Comparison of ENCODE assay signal across 9 cellular contexts in genomic region chr2:37322368-37322767, GRCh38. TPM values are rescaled to one million over a fixed set of nuclear protein-coding genes. Genes with fewer than 3 reads are reported as not detected.
DNase-seq lines count a peak whose midpoint lies in the region; ATAC-seq, FAIRE-seq and TF ChIP-seq lines count a peak whose summit lies in the region.
"Had no signal": no experiment of that assay in that cellular context is flagged by ENCODE, and none has a peak within 500 bp of the region (broad histone marks: within the 10 kb centered on the region; RNA-seq: fewer than 3 reads in every experiment).

No MANE protein-coding gene starts in this region.

- CTCF ChIA-PET in K562 (lab: Yijun Ruan, JAX; ENCODE audit: low intra/inter-chr PET ratio): no interaction called here

- intact Hi-C loops in K562 (cut with micrococcal nuclease): no loop called here

- DNase-seq in K562 (ENCODE audit: extremely low read depth in 1 of 4, low spot score in 3 of 4) (peak in 1 of 4 experiments; percentile 12), naive B cell (no peak), NCI-H146 treated with DMSO at 0.1 percent for 48 hours (lab: John Stamatoyannopoulos, UW; ENCODE audit: unreplicated experiment) (no peak)
- no peak for DNase-seq in activated CD4-positive, alpha-beta T cell treated with anti-CD3 and anti-CD28 coated beads for 4 hours
- DNase-seq: colonic mucosa had no signal

- no peaks in the 10 kb centered on the region for H3K9me3 Mint-ChIP-seq in naive B cell

- H3K4me3 Mint-ChIP-seq in naive B cell: peak overlapping the region in 5 of 8 donors; percentile 44 to 99 (median 80)

- peaks cover 51 to 71% (median 52%) of the 10 kb centered on the region in 3 donors for H3K4me1 Mint-ChIP-seq in naive B cell

- H3K9ac ChIP-seq in BLaER1 (no peak overlapping the region), KMS-11 (peak overlapping the region; percentile 98), K562 (ENCODE audit: insufficient read depth in 1 of 2, low read depth in 2 of 2, low read length in 2 of 2) (no peak overlapping the region)

- TF ChIP-seq EP300 in K562 (IDR thresholded peaks at IDR 0.05; ENCODE audit: low read length): no peak

- peak overlapping the region in 2 of 6 donors; percentile 21 to 29 for H3K27ac Mint-ChIP-seq in naive B cell

- POLR2A ChIA-PET in K562 (lab: Yijun Ruan, JAX): interaction anchor here (0.6 to 2.3 kb wide), 4 partner anchors 9 to 64 kb away, joined by 3 to 8 read pairs (median 6); no protein-coding TSS in a partner anchor

- H3K4me1 ChIP-seq in BLaER1 (peaks cover 26% of the 10 kb centered on the region), KMS-11 (ENCODE audit: low read depth, poor library complexity, severe bottlenecking) (peaks cover 20% of the 10 kb centered on the region), K562 (replicated peaks in 1 of 2; ENCODE audit: control insufficient read depth in 2 of 2, insufficient read depth in 2 of 2, low read length in 2 of 2) (peaks cover 12 to 14% of the 10 kb centered on the region in 2 experiments)
- H3K4me1 ChIP-seq: colonic mucosa had no signal

- H3K79me2 ChIP-seq in KMS-11 (ENCODE audit: insufficient read depth, low read depth) (peaks cover 87% of the 10 kb centered on the region), K562 (ENCODE audit: control insufficient read depth, insufficient read depth, low read length) (peaks cover 29% of the 10 kb centered on the region)

- peak overlapping the region; percentile 86 for H3K4me2 ChIP-seq in BLaER1
- peak overlapping the region; percentile 95 for H3K4me2 ChIP-seq in KMS-11
- no peak overlapping the region for H3K4me2 ChIP-seq in K562 (ENCODE audit: insufficient read depth, low read length)

- no peak for ATAC-seq in K562
- ATAC-seq in naive B cell (ENCODE audit: low read depth in 2 of 2): no peak
- ATAC-seq in GM18873 (IDR thresholded peaks at IDR 0.05; ENCODE audit: low FRiP score, unreplicated experiment): no peak
- no peak for ATAC-seq in GM19035 (IDR thresholded peaks at IDR 0.05; ENCODE audit: unreplicated experiment)

- H4K20me1 ChIP-seq in BLaER1 (peaks cover 58% of the 10 kb centered on the region), KMS-11 (ENCODE audit: insufficient read depth) (no peaks in the 10 kb centered on the region), K562 (replicated peaks; ENCODE audit: control insufficient read depth, insufficient read depth, low read length) (no peaks in the 10 kb centered on the region)

- BruUV-seq in K562 (replicated peaks; lab: Mats Ljungman, UMichigan): no TSS peak

- H3K27me3 ChIP-seq in BLaER1 (peaks cover 37% of the 10 kb centered on the region), KMS-11 (ENCODE audit: insufficient read depth, low read depth) (no peaks in the 10 kb centered on the region), K562 (ENCODE audit: control insufficient read depth in 2 of 2, insufficient read depth in 2 of 2, low read length in 2 of 2) (no peaks in the 10 kb centered on the region)
- H3K27me3 ChIP-seq: colonic mucosa had no signal

- H3K9me3 ChIP-seq in BLaER1 (no peaks in the 10 kb centered on the region), K562 (replicated peaks; ENCODE audit: control insufficient read depth, insufficient read depth, low read depth, low read length) (no peaks in the 10 kb centered on the region)
- H3K9me3 ChIP-seq: colonic mucosa had no signal

- TF ChIP-seq POLR2A in K562 (conservative IDR thresholded peaks at IDR 0.05): no peak

- TF ChIP-seq CTCF in KMS-11 (conservative IDR thresholded peaks at IDR 0.05; ENCODE audit: low read depth, low read length) (no peak), K562 (IDR thresholded peaks at IDR 0.05 in 2 of 3, conservative IDR thresholded peaks at IDR 0.05 in 1 of 3; ENCODE audit: insufficient read depth in 2 of 3, low read depth in 1 of 3, low read length in 3 of 3) (no peak)

- H2AFZ ChIP-seq in KMS-11 (ENCODE audit: low read depth) (no peak overlapping the region), K562 (ENCODE audit: low read depth, low read length) (no peak overlapping the region)

- peaks cover 0 to 6% of the 10 kb centered on the region in 2 donors for H3K36me3 Mint-ChIP-seq in naive B cell

- H3K36me3 ChIP-seq in BLaER1 (peaks cover 7% of the 10 kb centered on the region; the same call in 1 of the 2 replicates), KMS-11 (ENCODE audit: insufficient read depth) (peaks cover 48% of the 10 kb centered on the region), K562 (ENCODE audit: control insufficient read depth, insufficient read depth, low read length) (peaks cover 6% of the 10 kb centered on the region; the same call in 1 of the 3 replicates)
- H3K36me3 ChIP-seq: colonic mucosa had no signal

- in situ Hi-C loops in K562 (cut with MboI): no loop called here

- no peaks in the 10 kb centered on the region for H3K27me3 Mint-ChIP-seq in naive B cell

- no peaks in the 10 kb centered on the region for H3K9me1 ChIP-seq in K562 (ENCODE audit: control insufficient read depth, insufficient read depth, low read length)

- no peak for TF ChIP-seq RAD21 in K562 (CRISPR knock-in tag; conservative IDR thresholded peaks at IDR 0.05 in 1 of 2, IDR thresholded peaks at IDR 0.05 in 1 of 2)

- H3K4me3 ChIP-seq in BLaER1 (no peak overlapping the region), KMS-11 (IDR thresholded peaks at IDR 0.05; ENCODE audit: insufficient read depth, low read depth, low read length) (peak overlapping the region; percentile 85), K562 (no peak overlapping the region)

- H3K27ac ChIP-seq in BLaER1 (no peak overlapping the region), KMS-11 (peak overlapping the region; percentile 96), K562 (ENCODE audit: extremely low read depth, low read depth, low read length) (no peak overlapping the region)
- H3K27ac ChIP-seq: colonic mucosa had no signal

- FAIRE-seq in K562 (lab: Jason Lieb, UNC): peak; percentile 37

TF ChIP-seq in K562, 482 proteins besides CTCF, POLR2A, EP300 and RAD21 (continues in another document):
- TF ChIP-seq CBFA2T2 (conservative IDR thresholded peaks at IDR 0.05): peak; percentile 30

RNA-seq across cellular contexts. Expression of gene PRKD3, which starts 2.3 kb away (rescaled TPM):
- total RNA-seq in K562 (2011; cell fraction: chromatin; rRNA removed; ENCODE audit: low replicate concordance): 20.4 and 71.3 TPM in 2 replicates
- 13.6 and 13.8 TPM in 2 replicates for total RNA-seq in K562 (2011; cell fraction: nucleolus; rRNA removed)
- 23.4 and 43.7 TPM in 2 replicates for total RNA-seq in K562 (2011; cell fraction: nucleoplasm; rRNA removed)
- 14.1 and 14.2 TPM in 2 replicates for total RNA-seq in K562 (2014; rRNA removed)
- 24.3 and 24.5 TPM in 2 replicates for total RNA-seq in K562 (2014; rRNA removed; fragmentation: Illumina TruSeq; extraction: Trizol)
- 19.9 and 22.7 TPM in 2 replicates for total RNA-seq in K562 (2015; rRNA removed; fragmentation: Illumina TruSeq; extraction: Trizol)
- 17.7 and 20.7 TPM in 2 replicates for total RNA-seq in K562 (2021)
- 19.7 and 26.7 TPM in 2 replicates for polyA plus RNA-seq in K562 (2011; rRNA removed)
- polyA plus RNA-seq in K562 (2011; cell fraction: cytosol; rRNA removed): 7.1 and 12.9 TPM in 2 replicates
- polyA plus RNA-seq in K562 (2011; cell fraction: nucleus; rRNA removed): 15.5 and 17.0 TPM in 2 replicates
- polyA plus RNA-seq in K562 (2012): 11.4 and 11.5 TPM in 2 replicates
- polyA plus RNA-seq in K562 (2014; fragmentation: Illumina TruSeq; extraction: Trizol): 16.7 and 17.0 TPM in 2 replicates
- polyA plus RNA-seq in K562 (2014; fragmentation: Nextera tagmentation; extraction: Ambion mirVana): 1 to 10 TPM; 4.7 to 9.2 TPM
- polyA plus RNA-seq in K562 (2014; rRNA removed): 12.1 and 12.3 TPM in 2 replicates
- 49.3 and 56.9 TPM in 2 replicates for polyA minus RNA-seq in K562 (2011; rRNA and poly(A)+ RNA removed)
- 20.1 and 20.9 TPM in 2 replicates for polyA minus RNA-seq in K562 (2011; cell fraction: cytosol; rRNA and poly(A)+ RNA removed)
- polyA minus RNA-seq in K562 (2011; cell fraction: nucleus; rRNA and poly(A)+ RNA removed): 22.1 and 28.9 TPM in 2 replicates
- polyA plus RNA-seq in naive B cell (ENCODE audit: low read depth in 6 of 6): 10 to 100 TPM; 47.1 to 65.5 (median 54.0) TPM

RNA-seq across cellular contexts. Expression of gene QPCT, which starts 22.1 kb away (rescaled TPM):
- total RNA-seq in K562 (2011; cell fraction: chromatin; rRNA removed; ENCODE audit: low replicate concordance): not detected in 2 replicates
- not detected in 2 replicates for total RNA-seq in K562 (2011; cell fraction: nucleolus; rRNA removed)
- total RNA-seq in K562 (2011; cell fraction: nucleoplasm; rRNA removed): not detected in 2 replicates
- not detected in 2 replicates for total RNA-seq in K562 (2014; rRNA removed)
- not detected in 2 replicates for total RNA-seq in K562 (2014; rRNA removed; fragmentation: Illumina TruSeq; extraction: Trizol)
- not detected in 2 replicates for total RNA-seq in K562 (2015; rRNA removed; fragmentation: Illumina TruSeq; extraction: Trizol)
- not detected in 2 replicates for total RNA-seq in K562 (2021)
- polyA plus RNA-seq in K562 (2011; rRNA removed): 0.07 TPM in 1 of 2 replicates, not detected in the other
- not detected in 2 replicates for polyA plus RNA-seq in K562 (2011; cell fraction: cytosol; rRNA removed)
- polyA plus RNA-seq in K562 (2011; cell fraction: nucleus; rRNA removed): not detected in 2 replicates
- not detected in 2 replicates for polyA plus RNA-seq in K562 (2012)
- not detected in 2 replicates for polyA plus RNA-seq in K562 (2014; fragmentation: Illumina TruSeq; extraction: Trizol)
- polyA plus RNA-seq in K562 (2014; fragmentation: Nextera tagmentation; extraction: Ambion mirVana): not detected
- not detected in 2 replicates for polyA plus RNA-seq in K562 (2014; rRNA removed)
- polyA minus RNA-seq in K562 (2011; rRNA and poly(A)+ RNA removed): not detected in 2 replicates
- not detected in 2 replicates for polyA minus RNA-seq in K562 (2011; cell fraction: cytosol; rRNA and poly(A)+ RNA removed)
- polyA minus RNA-seq in K562 (2011; cell fraction: nucleus; rRNA and poly(A)+ RNA removed): not detected in 2 replicates
- polyA plus RNA-seq in naive B cell (ENCODE audit: low read depth in 6 of 6): 1 to 10 TPM in 3 of 6 donors, under 1 TPM in 3; 0.14 to 1.8 (median 1.1) TPM
